Comparison of ENCODE assay signal across 2 cellular contexts in the genomic region with DNA sequence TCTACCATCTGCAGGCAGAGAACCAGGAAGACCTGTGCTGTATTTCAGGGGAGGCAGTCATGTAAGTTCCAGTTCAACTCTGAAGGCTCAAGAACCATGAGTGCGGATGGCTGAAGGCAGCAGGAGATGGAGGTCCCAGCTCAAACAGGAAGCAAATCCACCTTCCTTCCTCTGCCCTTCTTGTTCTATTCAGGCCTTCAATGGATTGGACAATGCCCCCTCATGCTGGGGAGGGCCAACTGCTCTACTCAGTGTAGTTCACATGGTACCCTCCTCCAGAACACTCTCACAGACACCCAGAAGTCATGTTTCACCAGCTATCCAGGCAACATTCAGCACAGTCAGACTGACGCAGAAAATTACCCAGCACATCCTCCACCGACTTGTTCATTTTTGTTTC.
TF ChIP-seq lines count a peak whose summit lies in the region.

No MANE protein-coding gene starts in this region.

TF ChIP-seq in GM23338, 12 proteins besides CTCF, POLR2A, EP300 and RAD21 (continues in another document):
- TF ChIP-seq NANOG (IDR thresholded peaks at IDR 0.05; ENCODE audit: borderline replicate concordance) (no peak), EZH2phosphoT487 (IDR thresholded peaks at IDR 0.05; ENCODE audit: unreplicated experiment) (no peak), ZNF462 (CRISPR knock-in tag; IDR thresholded peaks at IDR 0.05) (no peak), JUNB (IDR thresholded peaks at IDR 0.05; ENCODE audit: unreplicated experiment) (no peak), ZNF331 (CRISPR knock-in tag; IDR thresholded peaks at IDR 0.05; ENCODE audit: low read depth) (no peak), STAT1 (IDR thresholded peaks at IDR 0.05; ENCODE audit: unreplicated experiment) (no peak), EZH2 (IDR thresholded peaks at IDR 0.05; ENCODE audit: low read depth, unreplicated experiment) (no peak), ZNF114 (CRISPR knock-in tag; IDR thresholded peaks at IDR 0.05) (no peak)
- TF ChIP-seq, protein P1, sequence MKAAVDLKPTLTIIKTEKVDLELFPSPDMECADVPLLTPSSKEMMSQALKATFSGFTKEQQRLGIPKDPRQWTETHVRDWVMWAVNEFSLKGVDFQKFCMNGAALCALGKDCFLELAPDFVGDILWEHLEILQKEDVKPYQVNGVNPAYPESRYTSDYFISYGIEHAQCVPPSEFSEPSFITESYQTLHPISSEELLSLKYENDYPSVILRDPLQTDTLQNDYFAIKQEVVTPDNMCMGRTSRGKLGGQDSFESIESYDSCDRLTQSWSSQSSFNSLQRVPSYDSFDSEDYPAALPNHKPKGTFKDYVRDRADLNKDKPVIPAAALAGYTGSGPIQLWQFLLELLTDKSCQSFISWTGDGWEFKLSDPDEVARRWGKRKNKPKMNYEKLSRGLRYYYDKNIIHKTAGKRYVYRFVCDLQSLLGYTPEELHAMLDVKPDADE (IDR thresholded peaks at IDR 0.05) = no peak
- TF ChIP-seq, protein P2, sequence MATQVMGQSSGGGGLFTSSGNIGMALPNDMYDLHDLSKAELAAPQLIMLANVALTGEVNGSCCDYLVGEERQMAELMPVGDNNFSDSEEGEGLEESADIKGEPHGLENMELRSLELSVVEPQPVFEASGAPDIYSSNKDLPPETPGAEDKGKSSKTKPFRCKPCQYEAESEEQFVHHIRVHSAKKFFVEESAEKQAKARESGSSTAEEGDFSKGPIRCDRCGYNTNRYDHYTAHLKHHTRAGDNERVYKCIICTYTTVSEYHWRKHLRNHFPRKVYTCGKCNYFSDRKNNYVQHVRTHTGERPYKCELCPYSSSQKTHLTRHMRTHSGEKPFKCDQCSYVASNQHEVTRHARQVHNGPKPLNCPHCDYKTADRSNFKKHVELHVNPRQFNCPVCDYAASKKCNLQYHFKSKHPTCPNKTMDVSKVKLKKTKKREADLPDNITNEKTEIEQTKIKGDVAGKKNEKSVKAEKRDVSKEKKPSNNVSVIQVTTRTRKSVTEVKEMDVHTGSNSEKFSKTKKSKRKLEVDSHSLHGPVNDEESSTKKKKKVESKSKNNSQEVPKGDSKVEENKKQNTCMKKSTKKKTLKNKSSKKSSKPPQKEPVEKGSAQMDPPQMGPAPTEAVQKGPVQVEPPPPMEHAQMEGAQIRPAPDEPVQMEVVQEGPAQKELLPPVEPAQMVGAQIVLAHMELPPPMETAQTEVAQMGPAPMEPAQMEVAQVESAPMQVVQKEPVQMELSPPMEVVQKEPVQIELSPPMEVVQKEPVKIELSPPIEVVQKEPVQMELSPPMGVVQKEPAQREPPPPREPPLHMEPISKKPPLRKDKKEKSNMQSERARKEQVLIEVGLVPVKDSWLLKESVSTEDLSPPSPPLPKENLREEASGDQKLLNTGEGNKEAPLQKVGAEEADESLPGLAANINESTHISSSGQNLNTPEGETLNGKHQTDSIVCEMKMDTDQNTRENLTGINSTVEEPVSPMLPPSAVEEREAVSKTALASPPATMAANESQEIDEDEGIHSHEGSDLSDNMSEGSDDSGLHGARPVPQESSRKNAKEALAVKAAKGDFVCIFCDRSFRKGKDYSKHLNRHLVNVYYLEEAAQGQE (IDR thresholded peaks at IDR 0.05; ENCODE audit: unreplicated experiment) = no peak

TF ChIP-seq in H1, 55 proteins besides CTCF, POLR2A, EP300 and RAD21:
- no peak for TF ChIP-seq TBP (IDR thresholded peaks at IDR 0.05; ENCODE audit: low read depth, low read length)
- no peak for TF ChIP-seq TCF12 (IDR thresholded peaks at IDR 0.05; ENCODE audit: low read depth, low read length)
- TF ChIP-seq TAF1 (IDR thresholded peaks at IDR 0.05; ENCODE audit: low read depth, low read length) = no peak
- TF ChIP-seq CREB1 (IDR thresholded peaks at IDR 0.05) = no peak
- TF ChIP-seq SRF (IDR thresholded peaks at IDR 0.05; ENCODE audit: low read depth, low read length) = no peak
- TF ChIP-seq RNF2 (IDR thresholded peaks at IDR 0.05; ENCODE audit: borderline replicate concordance, low read depth, low read length, missing control alignments, poor library complexity, severe bottlenecking) = no peak
- no peak for TF ChIP-seq CEBPB (IDR thresholded peaks at IDR 0.05; ENCODE audit: low read depth, low read length)
- TF ChIP-seq GABPA (IDR thresholded peaks at IDR 0.05; ENCODE audit: borderline replicate concordance, insufficient read depth, low read length) = no peak
- TF ChIP-seq EZH2 (IDR thresholded peaks at IDR 0.05; ENCODE audit: low read depth, low read length, severe bottlenecking) = no peak
- no peak for TF ChIP-seq POLR2AphosphoS5 (IDR thresholded peaks at IDR 0.05; ENCODE audit: low read depth, low read length)
- no peak for TF ChIP-seq KDM5A (IDR thresholded peaks at IDR 0.05; ENCODE audit: low read length)
- no peak for TF ChIP-seq SAP30 (IDR thresholded peaks at IDR 0.05; ENCODE audit: insufficient read depth, insufficient replicate concordance, low read length)
- no peak for TF ChIP-seq CTBP2 (IDR thresholded peaks at IDR 0.05; ENCODE audit: borderline replicate concordance, insufficient read depth, insufficient read length, low read length)
- TF ChIP-seq SIRT6 (IDR thresholded peaks at IDR 0.05; ENCODE audit: low read length) = no peak
- no peak for TF ChIP-seq TAF7 (optimal IDR thresholded peaks at IDR 0.05; ENCODE audit: borderline replicate concordance, low read depth, low read length)
- no peak for TF ChIP-seq JUN (IDR thresholded peaks at IDR 0.05; ENCODE audit: low read depth, low read length)
- TF ChIP-seq HDAC2 (IDR thresholded peaks at IDR 0.05; ENCODE audit: borderline replicate concordance in 1 of 2, low read depth in 2 of 2, low read length in 2 of 2) = no peak
- TF ChIP-seq TEAD4 (IDR thresholded peaks at IDR 0.05; ENCODE audit: low read depth, low read length) = no peak
